1 cellular context compared by ENCODE assay signal in genomic region chr3:128859573-128860154, GRCh38.
TF ChIP-seq lines count a peak whose summit lies in the region.

No MANE protein-coding gene starts in this region.

TF ChIP-seq in HCT116, 20 proteins besides CTCF, POLR2A, EP300 and RAD21 (continued from another document):
- TF ChIP-seq REST (IDR thresholded peaks at IDR 0.05; ENCODE audit: low read depth) (no peak), CBX3 (IDR thresholded peaks at IDR 0.05; ENCODE audit: low read depth) (peak; percentile 100), YY1 (IDR thresholded peaks at IDR 0.05; ENCODE audit: extremely low read depth, insufficient replicate concordance, low read depth, low read length) (peak; percentile 45)
